Comparison of ENCODE assay signal across 19 cellular contexts in genomic region chr6:1619106-1619665, GRCh38. TPM values are rescaled to one million over a fixed set of nuclear protein-coding genes. Genes with fewer than 3 reads are reported as not detected.
DNase-seq lines count a peak whose midpoint lies in the region; ATAC-seq and TF ChIP-seq lines count a peak whose summit lies in the region.
"Had no signal": no experiment of that assay in that cellular context is flagged by ENCODE, and none has a peak within 500 bp of the region (broad histone marks: within the 10 kb centered on the region; RNA-seq: fewer than 3 reads in every experiment).

No MANE protein-coding gene starts in this region.

- H3K9ac ChIP-seq in parathyroid adenoma: no peak overlapping the region
- H3K9ac ChIP-seq: SK-N-SH had no signal

- H3K79me2 ChIP-seq in parathyroid adenoma: no peaks in the 10 kb centered on the region

- H3K4me1 ChIP-seq in heart right ventricle: peaks cover 0 to 32% (median 12%) of the 10 kb centered on the region in 9 donors
- no peaks in the 10 kb centered on the region for H3K4me1 ChIP-seq in parathyroid adenoma
- no peaks in the 10 kb centered on the region for H3K4me1 ChIP-seq in aorta (ENCODE audit: control insufficient read depth in 1 of 2, insufficient read depth in 2 of 2, low read length in 2 of 2)
- no peaks in the 10 kb centered on the region for H3K4me1 ChIP-seq in SJCRH30

- peak overlapping the region in 6 of 10 donors; percentile 7 to 56 (median 34) for H3K27ac ChIP-seq in heart right ventricle
- H3K27ac ChIP-seq in parathyroid adenoma: no peak overlapping the region
- peak overlapping the region; percentile 99 for H3K27ac ChIP-seq in aorta (ENCODE audit: low read depth in 1 of 2, low read length in 2 of 2)
- H3K27ac ChIP-seq in SJCRH30: no peak overlapping the region
- H3K27ac ChIP-seq: PC-9 had no signal

- peak overlapping the region in 7 of 10 donors; percentile 14 to 45 (median 37) for H3K4me3 ChIP-seq in heart right ventricle
- H3K4me3 ChIP-seq in parathyroid adenoma (ENCODE audit: low read depth, low read length): no peak overlapping the region
- H3K4me3 ChIP-seq in aorta (ENCODE audit: low read length in 2 of 2): peak overlapping the region; percentile 61 to 100
- H3K4me3 ChIP-seq in SJCRH30: no peak overlapping the region
- H3K4me3 ChIP-seq: PC-9 had no signal

- peak overlapping the region; percentile 21 for H3K4me2 ChIP-seq in parathyroid adenoma (ENCODE audit: low read length)
- H3K4me2 ChIP-seq: PC-9, SK-N-SH had no signal

- peaks cover 6% of the 10 kb centered on the region for H3K9me3 Mint-ChIP-seq in glutamatergic neuron (ENCODE audit: unreplicated experiment)
- H3K9me3 Mint-ChIP-seq: activated CD4-positive, alpha-beta T cell treated with anti-CD3 and anti-CD28 coated beads, Interleukin-2, amount 10 ng/mL, durations not matched to agents 24 days and 14 days; activated naive CD4-positive, alpha-beta T cell treated with anti-CD3 and anti-CD28 coated beads, Interleukin-2, amount 50 U/mL, for 72 hours; nephron had no signal

- peaks cover 27% of the 10 kb centered on the region for H3K27me3 Mint-ChIP-seq in glutamatergic neuron (ENCODE audit: unreplicated experiment)

- WGBS in heart right ventricle, 2 donors: 47 to 57% methylated on average over 37 of the region's 37 CpGs
- 1 to 4% methylated on average over 37 of the region's 37 CpGs for whole genome bisulfite sequencing in aorta, 2 donors

- H3K36me3 Mint-ChIP-seq in glutamatergic neuron (ENCODE audit: unreplicated experiment): peaks cover 6% of the 10 kb centered on the region

- no peaks in the 10 kb centered on the region for H3K9me3 ChIP-seq in heart right ventricle
- H3K9me3 ChIP-seq in parathyroid adenoma (ENCODE audit: control insufficient read depth, low read length): no peaks in the 10 kb centered on the region
- H3K9me3 ChIP-seq in aorta (ENCODE audit: control insufficient read depth, low read length): no peaks in the 10 kb centered on the region
- no peaks in the 10 kb centered on the region for H3K9me3 ChIP-seq in SJCRH30 (replicated peaks)
- H3K9me3 ChIP-seq: SK-N-SH had no signal

- H3K4me1 Mint-ChIP-seq in glutamatergic neuron (ENCODE audit: low read depth, unreplicated experiment): peaks cover 2% of the 10 kb centered on the region
- H3K4me1 Mint-ChIP-seq: activated CD4-positive, alpha-beta T cell treated with anti-CD3 and anti-CD28 coated beads, Interleukin-2, amount 10 ng/mL, durations not matched to agents 24 days and 14 days had no signal

- no peak overlapping the region for H2AFZ ChIP-seq in parathyroid adenoma
- H2AFZ ChIP-seq: PC-9 had no signal

- intact Hi-C loops in heart right ventricle (cut with DNase I): loop anchor here in 1 of 10 donors (10.0 kb wide), 1 partner anchor 186 kb away; no protein-coding TSS in a partner anchor
- intact Hi-C loops in cardiac septum (cut with DNase I): loop anchor here (10.0 kb wide), 1 partner anchor 406 kb away; no protein-coding TSS in a partner anchor
- intact Hi-C loops in aorta (cut with DNase I): loop anchor here (2.0 to 5.0 kb wide), 3 partner anchors 253 to 482 kb away; no protein-coding TSS in a partner anchor

- no peaks in the 10 kb centered on the region for H3K36me3 ChIP-seq in heart right ventricle
- no peaks in the 10 kb centered on the region for H3K36me3 ChIP-seq in parathyroid adenoma (ENCODE audit: control insufficient read depth, insufficient read depth, low read length)
- peaks cover 0 to 4% of the 10 kb centered on the region in 2 donors for H3K36me3 ChIP-seq in aorta (ENCODE audit: control insufficient read depth in 1 of 2, insufficient read depth in 2 of 2, low read length in 1 of 2)
- H3K36me3 ChIP-seq in SJCRH30: no peaks in the 10 kb centered on the region

- H3K27ac Mint-ChIP-seq in glutamatergic neuron (ENCODE audit: unreplicated experiment): no peak overlapping the region
- H3K27ac Mint-ChIP-seq: activated CD4-positive, alpha-beta T cell treated with anti-CD3 and anti-CD28 coated beads, Interleukin-2, amount 10 ng/mL, durations not matched to agents 24 days and 14 days; activated naive CD4-positive, alpha-beta T cell treated with anti-CD3 and anti-CD28 coated beads, Interleukin-2, amount 50 U/mL, for 72 hours had no signal

- DNase-seq in heart right ventricle (no peak), cardiac septum (ENCODE audit: low spot score) (no peak), glutamatergic neuron (peak; percentile 35), aorta (peak in 1 of 2 donors; percentile 60), NCI-H446 treated with DMSO at 0.1 percent for 48 hours (lab: John Stamatoyannopoulos, UW) (no peak), NCI-H1694 (lab: John Stamatoyannopoulos, UW) (no peak), SJCRH30 (no peak)
- DNase-seq: 8988T; C1 segment of cervical spinal cord; DMS53; NCI-H1930; NCI-H524 treated with DMSO at 0.1 percent for 48 hours; PC-9; SK-N-SH; stimulated activated CD4-positive, alpha-beta T cell treated with anti-CD3 and anti-CD28 coated beads, Interleukin-4, amount 100 ng/mL, for 1 hour had no signal

- ATAC-seq in heart right ventricle (no peak), aorta (ENCODE audit: low FRiP score) (no peak)

- no peak overlapping the region for H3K4me3 Mint-ChIP-seq in glutamatergic neuron (ENCODE audit: unreplicated experiment)
- H3K4me3 Mint-ChIP-seq: activated CD4-positive, alpha-beta T cell treated with anti-CD3 and anti-CD28 coated beads, Interleukin-2, amount 10 ng/mL, durations not matched to agents 24 days and 14 days had no signal

- peaks cover 0 to 100% (median 57%) of the 10 kb centered on the region in 7 donors for H3K27me3 ChIP-seq in heart right ventricle
- peaks cover 5% of the 10 kb centered on the region for H3K27me3 ChIP-seq in parathyroid adenoma (ENCODE audit: control insufficient read depth, insufficient read depth, low read length)
- H3K27me3 ChIP-seq in aorta (ENCODE audit: control insufficient read depth in 1 of 2, insufficient read depth in 2 of 2, low read length in 1 of 2): no peaks in the 10 kb centered on the region
- no peaks in the 10 kb centered on the region for H3K27me3 ChIP-seq in SJCRH30

- TF ChIP-seq CTCF in heart right ventricle (IDR thresholded peaks at IDR 0.05) (no peak), glutamatergic neuron (IDR thresholded peaks at IDR 0.05; ENCODE audit: partially characterized antibody, unreplicated experiment) (no peak), parathyroid adenoma (IDR thresholded peaks at IDR 0.05) (no peak)

RNA-seq across cellular contexts. Expression of gene FOXC1, which starts 9.5 kb away (rescaled TPM):
- 1 to 10 TPM; 2.8 to 7.4 (median 4.3) TPM for total RNA-seq in heart right ventricle
- polyA plus RNA-seq in heart right ventricle: 1 to 10 TPM; 3.0 to 3.6 TPM
- 6.4 TPM for total RNA-seq in cardiac septum
- total RNA-seq in glutamatergic neuron (ENCODE audit: unreplicated experiment): 3.3 TPM
- 100 to 1,000 TPM in 1 of 2 donors, 10 to 100 TPM in 1; 88.8 to 134 TPM for total RNA-seq in aorta
- 10 to 100 TPM; 18.5 to 52.5 TPM for polyA plus RNA-seq in aorta
- 7.2 TPM in 2 replicates for total RNA-seq in SJCRH30 (2014; rRNA removed; shearing (Covaris generic))

Comparison
In these comparisons a context has a peak if more than half of its experiments do, and no peak if none do; other contexts are left out.
1. H3K27ac ChIP-seq: peak in heart right ventricle (6 of 10) and aorta (2 of 2); none in parathyroid adenoma (single experiment) and SJCRH30 (single experiment).
2. H3K4me3 ChIP-seq: peak in heart right ventricle (7 of 10) and aorta (2 of 2); none in parathyroid adenoma (single experiment) and SJCRH30 (single experiment).
3. RNA of gene FOXC1, which starts 9.5 kb away (total RNA-seq): 88.8 to 134 TPM in aorta; 7.2 TPM in SJCRH30, 6.4 TPM in cardiac septum (single experiment), 2.8 to 7.4 TPM in heart right ventricle and 3.3 TPM in glutamatergic neuron (single experiment); every median in the first group is over 10 times any median in the second.